Comparison of ENCODE assay signal across 8 cellular contexts in genomic region chr17:13601776-13602551, GRCh38. TPM values are rescaled to one million over a fixed set of nuclear protein-coding genes. Genes with fewer than 3 reads are reported as not detected.
DNase-seq lines count a peak whose midpoint lies in the region; ATAC-seq and TF ChIP-seq lines count a peak whose summit lies in the region.

TSS of gene HS3ST3A1 (minus strand) at chr17:13601929. CDS start at chr17:13601129, 800 bp downstream.

- no peaks in the 10 kb centered on the region for H3K4me1 ChIP-seq in fibroblast of lung (ENCODE audit: control insufficient read depth, extremely low read depth, insufficient read depth, low read length)

- H3K27ac Mint-ChIP-seq in natural killer cell = no peak within 1 kb of the TSS

- peak within 1 kb of the TSS; percentile 70 to 91 (median 83) for H3K4me3 ChIP-seq in fibroblast of lung (replicated peaks in 1 of 4; ENCODE audit: control extremely low read depth in 1 of 4, insufficient read depth in 1 of 4, low read depth in 3 of 4, low read length in 4 of 4)

- peaks cover 6 to 8% of the 10 kb centered on the region in 2 donors for H3K4me1 Mint-ChIP-seq in natural killer cell

- no peaks in the 10 kb centered on the region for H3K36me3 ChIP-seq in fibroblast of lung (ENCODE audit: control insufficient read depth, insufficient read depth, low read length)

- peak within 1 kb of the TSS; percentile 87 for H3K9ac ChIP-seq in fibroblast of lung (ENCODE audit: insufficient read depth, low read length)

- intact Hi-C loops in natural killer cell (cut with micrococcal nuclease) = no loop called here

- no peaks in the 10 kb centered on the region for H3K9me3 Mint-ChIP-seq in natural killer cell

- peak within 1 kb of the TSS; percentile 58 for H3K4me3 Mint-ChIP-seq in natural killer cell

- H3K27ac ChIP-seq in fibroblast of lung (ENCODE audit: insufficient read depth, low read length) = peak within 1 kb of the TSS; percentile 95

- H3K9me3 ChIP-seq in fibroblast of lung (ENCODE audit: control insufficient read depth, insufficient read depth, low read depth, low read length) = no peaks in the 10 kb centered on the region

- H3K27me3 ChIP-seq in fibroblast of lung (ENCODE audit: control insufficient read depth, insufficient read depth, low read length) = no peaks in the 10 kb centered on the region

- peak within 1 kb of the TSS; percentile 93 for H2AFZ ChIP-seq in fibroblast of lung (ENCODE audit: low read length)

- ATAC-seq in natural killer cell (peak in 2 of 3 donors; percentile 21 to 24), GM18867 (IDR thresholded peaks at IDR 0.05; ENCODE audit: unreplicated experiment) (no peak)

- H3K36me3 Mint-ChIP-seq in natural killer cell = no peaks in the 10 kb centered on the region

- H3K79me2 ChIP-seq in fibroblast of lung (ENCODE audit: control insufficient read depth, insufficient read depth, low read length) = peaks cover 45% of the 10 kb centered on the region

- no peaks in the 10 kb centered on the region for H4K20me1 ChIP-seq in fibroblast of lung (ENCODE audit: control insufficient read depth, extremely low read depth, insufficient read depth, low read length)

- peak within 1 kb of the TSS; percentile 62 for H3K4me2 ChIP-seq in fibroblast of lung (ENCODE audit: extremely low read depth, insufficient read depth, low read length)

- DNase-seq in GOT3 (lab: John Stamatoyannopoulos, UW) = peak; percentile 38
- peak; percentile 76 for DNase-seq in T1000 (lab: John Stamatoyannopoulos, UW)
- peak; percentile 87 to 94 for DNase-seq in fibroblast of lung (ENCODE audit: low read depth in 2 of 2)
- no peak for DNase-seq in natural killer cell
- DNase-seq in NCI-H2171 treated with DMSO at 0.1 percent for 48 hours (lab: John Stamatoyannopoulos, UW) = no peak
- DNase-seq in effector CD4-positive, alpha-beta T cell = no peak
- no peak for DNase-seq in activated gamma-delta T cell treated with Interleukin-2 at 50 U/mL for 16 hours

- TF ChIP-seq CTCF in fibroblast of lung (conservative IDR thresholded peaks at IDR 0.05 in 1 of 2, IDR thresholded peaks at IDR 0.05 in 1 of 2; ENCODE audit: low read depth in 1 of 2, low read length in 2 of 2) = no peak
- no peak for TF ChIP-seq CTCF in natural killer cell (IDR thresholded peaks at IDR 0.05)

- peaks cover 55 to 61% of the 10 kb centered on the region in 2 donors for H3K27me3 Mint-ChIP-seq in natural killer cell (ENCODE audit: low read depth in 2 of 2)

RNA-seq across cellular contexts. Expression of gene HS3ST3A1, which starts in this region (rescaled TPM):
- total RNA-seq in fibroblast of lung (28.5 and 48.7 TPM in 2 replicates), natural killer cell (1 to 10 TPM in 2 of 3 donors, not detected in 1; 1.6 to 2.5 TPM)
- polyA plus RNA-seq in fibroblast of lung = 2.4 and 13.1 TPM in 2 replicates
- polyA plus RNA-seq in fibroblast of lung (2012) = 3.3 and 25.2 TPM in 2 replicates
- polyA minus RNA-seq in fibroblast of lung (ENCODE audit: low replicate concordance) = 1.2 and 4.0 TPM in 2 replicates

Comparison
In these comparisons a context has a peak if more than half of its experiments do, and no peak if none do; other contexts are left out.
1. DNase-seq: peak in GOT3 (single experiment), T1000 (single experiment) and fibroblast of lung (2 of 2); none in natural killer cell (single experiment), NCI-H2171 treated with DMSO at 0.1 percent for 48 hours (single experiment), effector CD4-positive, alpha-beta T cell (single experiment) and activated gamma-delta T cell treated with Interleukin-2 at 50 U/mL for 16 hours (single experiment).